1 cellular context compared by ENCODE assay signal in genomic region chr15:85795320-85795668, GRCh38.
TF ChIP-seq lines count a peak whose summit lies in the region.

No MANE protein-coding gene starts in this region.

TF ChIP-seq in HepG2, 621 proteins besides CTCF, POLR2A, EP300 and RAD21 (continued from another document):
- TF ChIP-seq, protein P1, sequence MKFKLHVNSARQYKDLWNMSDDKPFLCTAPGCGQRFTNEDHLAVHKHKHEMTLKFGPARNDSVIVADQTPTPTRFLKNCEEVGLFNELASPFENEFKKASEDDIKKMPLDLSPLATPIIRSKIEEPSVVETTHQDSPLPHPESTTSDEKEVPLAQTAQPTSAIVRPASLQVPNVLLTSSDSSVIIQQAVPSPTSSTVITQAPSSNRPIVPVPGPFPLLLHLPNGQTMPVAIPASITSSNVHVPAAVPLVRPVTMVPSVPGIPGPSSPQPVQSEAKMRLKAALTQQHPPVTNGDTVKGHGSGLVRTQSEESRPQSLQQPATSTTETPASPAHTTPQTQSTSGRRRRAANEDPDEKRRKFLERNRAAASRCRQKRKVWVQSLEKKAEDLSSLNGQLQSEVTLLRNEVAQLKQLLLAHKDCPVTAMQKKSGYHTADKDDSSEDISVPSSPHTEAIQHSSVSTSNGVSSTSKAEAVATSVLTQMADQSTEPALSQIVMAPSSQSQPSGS (CRISPR knock-in tag; IDR thresholded peaks at IDR 0.05) = 0 out of 2 replicates have a peak, but pooled peaks have one; percentile 7
- TF ChIP-seq HMG20A (CRISPR knock-in tag; IDR thresholded peaks at IDR 0.05; ENCODE audit: borderline replicate concordance) (no peak), ZNF24 (IDR thresholded peaks at IDR 0.05) (peak; percentile 70; the same call in 1 of the 2 replicates), ZNF577 (CRISPR knock-in tag; IDR thresholded peaks at IDR 0.05; ENCODE audit: borderline replicate concordance, low read depth) (no peak)
